Comparison of ENCODE assay signal across 8 cellular contexts in genomic region chr1:85576642-85577420, GRCh38. TPM values are rescaled to one million over a fixed set of nuclear protein-coding genes. Genes with fewer than 3 reads are reported as not detected.
DNase-seq lines count a peak whose midpoint lies in the region; ATAC-seq, FAIRE-seq and TF ChIP-seq lines count a peak whose summit lies in the region.

No MANE protein-coding gene starts in this region.

- H3F3A ChIP-seq in DOHH2 (ENCODE audit: control insufficient read depth, insufficient read depth) (no peaks in the 10 kb centered on the region), smooth muscle cell (ENCODE audit: low read depth) (peaks cover 26% of the 10 kb centered on the region)

- H3K36me3 ChIP-seq in DOHH2 (ENCODE audit: control insufficient read depth, low read length) (no peaks in the 10 kb centered on the region), breast epithelium (no peaks in the 10 kb centered on the region), smooth muscle cell (ENCODE audit: low read depth) (no peaks in the 10 kb centered on the region)

- TF ChIP-seq CTCF in DOHH2 (IDR thresholded peaks at IDR 0.05; ENCODE audit: low read depth, low read length, poor library complexity, severe bottlenecking) (peak; percentile 34), breast epithelium (IDR thresholded peaks at IDR 0.05) (peak; percentile 34 to 90 (median 83)), smooth muscle cell (IDR thresholded peaks at IDR 0.05; ENCODE audit: borderline replicate concordance, insufficient read depth, poor library complexity, severe bottlenecking) (peak; percentile 76)

- intact Hi-C loops in breast epithelium (cut with DNase I; ENCODE audit: low total_unique reads) = loop anchor here (10.0 kb wide), 1 partner anchor 272 kb away; no protein-coding TSS in a partner anchor

- H3K27me3 ChIP-seq in DOHH2 (ENCODE audit: control insufficient read depth, low read length) = peaks cover 30% of the 10 kb centered on the region
- no peaks in the 10 kb centered on the region for H3K27me3 ChIP-seq in breast epithelium
- no peaks in the 10 kb centered on the region for H3K27me3 ChIP-seq in smooth muscle cell (ENCODE audit: low read depth)

- H3K27ac ChIP-seq in DOHH2 (ENCODE audit: low read depth, low read length) (no peak overlapping the region), breast epithelium (peak overlapping the region; percentile 99), smooth muscle cell (ENCODE audit: low read depth) (peak overlapping the region; percentile 93)

- peak overlapping the region; percentile 90 for H3K9ac ChIP-seq in smooth muscle cell (ENCODE audit: low read depth)

- H4K20me1 ChIP-seq in DOHH2 (ENCODE audit: control insufficient read depth, insufficient read depth, low read depth, low read length) = no peaks in the 10 kb centered on the region
- peaks cover 38% of the 10 kb centered on the region for H4K20me1 ChIP-seq in smooth muscle cell (ENCODE audit: low read depth)

- no peaks in the 10 kb centered on the region for H3K9me3 ChIP-seq in DOHH2 (ENCODE audit: control insufficient read depth, insufficient read depth, low read length)
- no peaks in the 10 kb centered on the region for H3K9me3 ChIP-seq in breast epithelium
- no peaks in the 10 kb centered on the region for H3K9me3 ChIP-seq in smooth muscle cell (replicated peaks; ENCODE audit: low read depth)

- H3K4me1 ChIP-seq in DOHH2 (ENCODE audit: control insufficient read depth, low read length) (no peaks in the 10 kb centered on the region), breast epithelium (peaks cover 0 to 6% of the 10 kb centered on the region in 2 donors), smooth muscle cell (ENCODE audit: low read depth) (peaks cover 11% of the 10 kb centered on the region)

- TF ChIP-seq POLR2A in breast epithelium (IDR thresholded peaks at IDR 0.05) = peak; percentile 31

- H3K4me3 ChIP-seq in DOHH2 (ENCODE audit: low read length) = no peak overlapping the region
- peak overlapping the region; percentile 73 to 86 (median 73) for H3K4me3 ChIP-seq in breast epithelium
- H3K4me3 ChIP-seq in smooth muscle cell = peak overlapping the region; percentile 93

- no peak overlapping the region for H2AFZ ChIP-seq in smooth muscle cell (ENCODE audit: low read depth)

- ATAC-seq in GM19397 (IDR thresholded peaks at IDR 0.05; ENCODE audit: unreplicated experiment) (peak; percentile 88), HG03442 (IDR thresholded peaks at IDR 0.05; ENCODE audit: unreplicated experiment) (peak; percentile 61)

- H3K79me2 ChIP-seq in DOHH2 (ENCODE audit: control insufficient read depth, low read length) (no peaks in the 10 kb centered on the region), smooth muscle cell (ENCODE audit: low read depth) (peaks cover 55% of the 10 kb centered on the region)

- no peak for FAIRE-seq in RCC 7860 (lab: Jason Lieb, UNC)

- H3K4me2 ChIP-seq in DOHH2 (ENCODE audit: low read length) (peak overlapping the region; percentile 16; the same call in 1 of the 2 replicates), smooth muscle cell (peak overlapping the region; percentile 90)

- DNase-seq in RCC 7860 (ENCODE audit: low spot score) = peak; percentile 84
- peak; percentile 82 to 89 for DNase-seq in breast epithelium (ENCODE audit: low spot score in 2 of 2)
- peak; percentile 70 for DNase-seq in iPS-NIHi7 (ENCODE audit: extremely low spot score)
- DNase-seq in smooth muscle cell (lab: John Stamatoyannopoulos, UW; ENCODE audit: unreplicated experiment) = peak; percentile 77
- no peak for DNase-seq in NAMALWA (ENCODE audit: low spot score)

- WGBS in smooth muscle cell (ENCODE audit: low lambda C conversion rate) = 1% methylated on average over 69 of the region's 90 CpGs

- no peaks in the 10 kb centered on the region for H3K9me2 ChIP-seq in DOHH2 (replicated peaks; ENCODE audit: control insufficient read depth, low read length)

RNA-seq across cellular contexts. Expression of gene CCN1, which starts 3.7 kb away (rescaled TPM):
- total RNA-seq in breast epithelium (100 to 1,000 TPM; 109 to 243 (median 110) TPM), smooth muscle cell (440 and 450 TPM in 2 replicates)
- polyA plus RNA-seq in smooth muscle cell = 1,412 and 1,766 TPM in 2 replicates
